23 cellular contexts compared by ENCODE assay signal in genomic region chr18:2316082-2316481, GRCh38.
A peak's percentile ranks its signal among the peaks of the same experiment; 100 is the strongest.
DNase-seq lines count a peak whose midpoint lies in the region; ATAC-seq, FAIRE-seq and TF ChIP-seq lines count a peak whose summit lies in the region.
"Had no signal": no experiment of that assay in that cellular context is flagged by ENCODE, and none has a peak within 500 bp of the region (broad histone marks: within the 10 kb centered on the region; RNA-seq: fewer than 3 reads in every experiment).

No MANE protein-coding gene starts in this region.

- no peak for DNase-seq in MCF 10A (ENCODE audit: unreplicated experiment)
- no peak for DNase-seq in mammary epithelial cell
- DNase-seq in endodermal cell, result no peak
- peak; percentile 22 for DNase-seq in renal cortical epithelial cell (ENCODE audit: low read depth)
- DNase-seq in pancreas, result no peak
- DNase-seq in NOMO-1 treated with DMSO at 0.1 percent for 48 hours (lab: John Stamatoyannopoulos, UW; ENCODE audit: unreplicated experiment), result no peak
- DNase-seq: AML-193; BE2C; CD4-positive, alpha-beta T cell; CD8-positive, alpha-beta memory T cell; DMS 273 treated with DMSO at 0.1 percent for 48 hours; DMS79; EL; GDM1; H7; HCEC 1CT had no signal

- no peak overlapping the region for H3K4me3 ChIP-seq in mammary epithelial cell (replicated peaks in 1 of 3; ENCODE audit: insufficient read depth in 1 of 3, low read depth in 2 of 3, low read length in 3 of 3)
- peak overlapping the region; percentile 43 for H3K4me3 ChIP-seq in endodermal cell (ENCODE audit: low read length)
- no peak overlapping the region for H3K4me3 ChIP-seq in pancreas
- H3K4me3 ChIP-seq: BLaER1 treated with 17β-estradiol and CSF1 and Interleukin-3, amounts not matched to agents 10 nM and 100 nM had no signal

- H3K27me3 Mint-ChIP-seq in MCF 10A (ENCODE audit: insufficient read depth, unreplicated experiment) (no peaks in the 10 kb centered on the region), endodermal cell (ENCODE audit: insufficient read depth) (no peaks in the 10 kb centered on the region)

- BruUV-seq in MCF 10A (replicated peaks; lab: Mats Ljungman, UMichigan) (no TSS peak), mammary epithelial cell (replicated peaks; lab: Mats Ljungman, UMichigan) (no TSS peak)

- no peaks in the 10 kb centered on the region for H3K36me3 Mint-ChIP-seq in MCF 10A (ENCODE audit: insufficient read depth, unreplicated experiment)
- no peaks in the 10 kb centered on the region for H3K36me3 Mint-ChIP-seq in endodermal cell (ENCODE audit: low read depth)
- H3K36me3 Mint-ChIP-seq: CD14-positive monocyte; CD8-positive, alpha-beta memory T cell had no signal

- intact Hi-C loops in MCF 10A (cut with micrococcal nuclease), result no loop called here
- intact Hi-C loops in mammary epithelial cell (cut with micrococcal nuclease), result no loop called here
- intact Hi-C loops in pancreas (cut with DNase I), result no loop called here

- H3K27ac Mint-ChIP-seq in MCF 10A (ENCODE audit: low read depth, unreplicated experiment), result peak overlapping the region; percentile 27
- no peak overlapping the region for H3K27ac Mint-ChIP-seq in endodermal cell
- H3K27ac Mint-ChIP-seq: CD14-positive monocyte; CD4-positive, alpha-beta T cell; CD8-positive, alpha-beta memory T cell had no signal

- H3K9me3 Mint-ChIP-seq in MCF 10A (ENCODE audit: unreplicated experiment), result peaks cover 7% of the 10 kb centered on the region
- peaks cover 11% of the 10 kb centered on the region for H3K9me3 Mint-ChIP-seq in endodermal cell
- H3K9me3 Mint-ChIP-seq: CD4-positive, alpha-beta T cell had no signal

- no peak overlapping the region for H3K4me3 Mint-ChIP-seq in MCF 10A (ENCODE audit: unreplicated experiment)
- H3K4me3 Mint-ChIP-seq in endodermal cell, result no peak overlapping the region
- H3K4me3 Mint-ChIP-seq: CD14-positive monocyte; CD4-positive, alpha-beta T cell; CD8-positive, alpha-beta memory T cell had no signal

- H3K4me1 Mint-ChIP-seq in MCF 10A (ENCODE audit: insufficient read depth, unreplicated experiment) (no peaks in the 10 kb centered on the region), endodermal cell (peaks cover 27% of the 10 kb centered on the region)
- H3K4me1 Mint-ChIP-seq: CD8-positive, alpha-beta memory T cell had no signal

- no peaks in the 10 kb centered on the region for H3K36me3 ChIP-seq in mammary epithelial cell (ENCODE audit: insufficient read depth, low read length)
- no peaks in the 10 kb centered on the region for H3K36me3 ChIP-seq in endodermal cell (ENCODE audit: control insufficient read depth, insufficient read depth, low read length)
- H3K36me3 ChIP-seq in pancreas, result no peaks in the 10 kb centered on the region
- H3K36me3 ChIP-seq: BE2C; BLaER1 treated with 17β-estradiol and CSF1 and Interleukin-3, amounts not matched to agents 10 nM and 100 nM had no signal

- WGBS in mammary epithelial cell (ENCODE audit: low coverage, missing lambda C conversion rate), result 54% methylated on average over 2 of the region's 2 CpGs
- 78% methylated on average over 1 of the region's 2 CpGs; no CpG with 5 or more reads in 1 of the 2 experiments for WGBS in endodermal cell (ENCODE audit: insufficient coverage in 1 of 2, insufficient read length in 1 of 2), 2 experiments
- 59 to 70% methylated on average over 2 of the region's 2 CpGs for WGBS in pancreas, 2 donors

- H3K79me2 ChIP-seq in mammary epithelial cell (ENCODE audit: insufficient read depth, low read length), result no peaks in the 10 kb centered on the region

- H3K27me3 ChIP-seq in mammary epithelial cell (ENCODE audit: insufficient read depth, low read length) (no peaks in the 10 kb centered on the region), endodermal cell (ENCODE audit: control insufficient read depth, insufficient read depth, low read length, poor library complexity, severe bottlenecking) (no peaks in the 10 kb centered on the region), pancreas (no peaks in the 10 kb centered on the region)
- H3K27me3 ChIP-seq: BE2C; BLaER1 treated with 17β-estradiol and CSF1 and Interleukin-3, amounts not matched to agents 10 nM and 100 nM had no signal

- dilution Hi-C loops in mammary epithelial cell (cut with HindIII; ENCODE audit: low sequenced_read_pairs), result loop anchor here (5.0 kb wide), 1 partner anchor 101 kb away; no protein-coding TSS in a partner anchor

- no peak for ATAC-seq in pancreas
- ATAC-seq in esophagus mucosa, result no peak

- no peak overlapping the region for H2AFZ ChIP-seq in mammary epithelial cell (ENCODE audit: low read depth, low read length)

- H3K4me1 ChIP-seq in mammary epithelial cell (ENCODE audit: insufficient read depth, low read length), result no peaks in the 10 kb centered on the region
- peaks cover 14% of the 10 kb centered on the region for H3K4me1 ChIP-seq in endodermal cell (ENCODE audit: control insufficient read depth, insufficient read depth, low read length)
- H3K4me1 ChIP-seq in pancreas, result peaks cover 0 to 10% (median 0%) of the 10 kb centered on the region in 3 donors
- H3K4me1 ChIP-seq: BE2C had no signal

- no peak overlapping the region for H3K4me2 ChIP-seq in mammary epithelial cell (ENCODE audit: insufficient read depth, low read depth, low read length)
- H3K4me2 ChIP-seq: BLaER1 treated with 17β-estradiol and CSF1 and Interleukin-3, amounts not matched to agents 10 nM and 100 nM had no signal

- CTCF ChIA-PET in MCF 10A (lab: Yijun Ruan, JAX), result no interaction called here
- CTCF ChIA-PET in mammary epithelial cell (lab: Charles Lee; ENCODE audit: low non-redundant PET), result no interaction called here

- no peak for FAIRE-seq in pancreas (lab: Jason Lieb, UNC)
- FAIRE-seq: A204.1, GM12891, GM18507, H1 had no signal

- TF ChIP-seq CTCF in MCF 10A (IDR thresholded peaks at IDR 0.05; ENCODE audit: unreplicated experiment), result no peak
- TF ChIP-seq CTCF in mammary epithelial cell (conservative IDR thresholded peaks at IDR 0.05 in 1 of 2, IDR thresholded peaks at IDR 0.05 in 1 of 2; ENCODE audit: extremely low read depth in 1 of 2, insufficient read depth in 1 of 2, low read depth in 1 of 2, low read length in 2 of 2), result no peak
- no peak for TF ChIP-seq CTCF in endodermal cell (conservative IDR thresholded peaks at IDR 0.05)
- TF ChIP-seq CTCF in pancreas (IDR thresholded peaks at IDR 0.05), result no peak

- no peak overlapping the region for H3K27ac ChIP-seq in mammary epithelial cell (ENCODE audit: insufficient read depth, low read depth, low read length)
- H3K27ac ChIP-seq in endodermal cell (ENCODE audit: low read depth, low read length), result no peak overlapping the region
- no peak overlapping the region for H3K27ac ChIP-seq in pancreas
- H3K27ac ChIP-seq: BLaER1 treated with 17β-estradiol and CSF1 and Interleukin-3, amounts not matched to agents 10 nM and 100 nM had no signal

- POLR2A ChIA-PET in MCF 10A (lab: Yijun Ruan, JAX), result no interaction called here

- H3K9me3 ChIP-seq in mammary epithelial cell (replicated peaks; ENCODE audit: insufficient read depth, low read length), result no peaks in the 10 kb centered on the region
- peaks cover 12% of the 10 kb centered on the region for H3K9me3 ChIP-seq in endodermal cell (ENCODE audit: control insufficient read depth, low read length)
- no peaks in the 10 kb centered on the region for H3K9me3 ChIP-seq in pancreas
- H3K9me3 ChIP-seq: BE2C had no signal

- in situ Hi-C loops in mammary epithelial cell (cut with MboI; ENCODE audit: low sequenced_read_pairs in 2 of 2), result no loop called here

- H3K9ac ChIP-seq in mammary epithelial cell (ENCODE audit: insufficient read depth, low read length), result no peak overlapping the region
- no peak overlapping the region for H3K9ac ChIP-seq in endodermal cell (ENCODE audit: extremely low read depth, low read length, poor library complexity, severe bottlenecking)
- H3K9ac ChIP-seq: BLaER1 treated with 17β-estradiol and CSF1 and Interleukin-3, amounts not matched to agents 10 nM and 100 nM had no signal

- no peaks in the 10 kb centered on the region for H4K20me1 ChIP-seq in mammary epithelial cell (ENCODE audit: insufficient read depth, low read length)
- H4K20me1 ChIP-seq: BLaER1 treated with 17β-estradiol and CSF1 and Interleukin-3, amounts not matched to agents 10 nM and 100 nM had no signal
